Comparison of ENCODE assay signal across 1 cellular context in the genomic region with DNA sequence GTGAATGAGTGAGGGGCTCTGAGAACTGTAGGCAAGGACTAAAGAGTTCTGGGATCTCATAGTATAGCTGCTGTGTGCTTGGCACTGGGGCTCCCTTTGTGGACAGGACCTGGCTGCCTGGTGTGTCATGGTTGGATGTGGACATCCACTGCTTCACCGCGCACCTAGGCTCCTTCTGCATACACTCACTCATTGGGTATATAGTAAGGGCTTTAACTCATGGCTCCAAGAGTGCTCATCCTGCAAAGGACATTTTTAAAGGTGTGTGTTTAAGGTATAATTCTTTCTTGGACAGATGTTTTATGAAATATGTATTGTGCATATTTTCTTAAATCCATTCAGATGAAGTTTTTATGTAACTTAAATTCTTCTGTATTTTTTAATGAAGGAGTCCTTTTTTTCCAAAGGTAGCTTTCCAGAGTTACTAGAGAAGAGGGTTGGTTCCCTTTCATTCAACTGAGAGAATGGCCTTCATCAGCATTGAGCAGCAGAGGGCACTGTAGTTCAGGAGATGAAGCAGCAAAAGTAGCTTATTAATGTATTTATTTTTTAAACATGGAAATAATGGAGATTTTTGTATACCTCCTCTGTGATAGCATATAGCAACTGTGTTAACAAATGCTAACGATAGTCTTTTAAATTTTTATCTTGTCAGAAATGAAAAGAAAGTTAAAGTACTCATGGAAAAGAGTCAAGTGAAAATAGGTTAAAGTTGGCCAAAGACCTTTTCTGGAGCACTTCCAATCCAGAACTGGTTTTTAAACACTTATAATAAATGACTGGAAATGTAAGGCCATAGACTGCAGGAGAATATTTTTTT.
A peak's percentile ranks its signal among the peaks of the same experiment; 100 is the strongest.
TF ChIP-seq lines count a peak whose summit lies in the region.

No MANE protein-coding gene starts in this region.

TF ChIP-seq in K562, 482 proteins besides CTCF, POLR2A, EP300 and RAD21 (continued from another document):
- TF ChIP-seq, protein P1, sequence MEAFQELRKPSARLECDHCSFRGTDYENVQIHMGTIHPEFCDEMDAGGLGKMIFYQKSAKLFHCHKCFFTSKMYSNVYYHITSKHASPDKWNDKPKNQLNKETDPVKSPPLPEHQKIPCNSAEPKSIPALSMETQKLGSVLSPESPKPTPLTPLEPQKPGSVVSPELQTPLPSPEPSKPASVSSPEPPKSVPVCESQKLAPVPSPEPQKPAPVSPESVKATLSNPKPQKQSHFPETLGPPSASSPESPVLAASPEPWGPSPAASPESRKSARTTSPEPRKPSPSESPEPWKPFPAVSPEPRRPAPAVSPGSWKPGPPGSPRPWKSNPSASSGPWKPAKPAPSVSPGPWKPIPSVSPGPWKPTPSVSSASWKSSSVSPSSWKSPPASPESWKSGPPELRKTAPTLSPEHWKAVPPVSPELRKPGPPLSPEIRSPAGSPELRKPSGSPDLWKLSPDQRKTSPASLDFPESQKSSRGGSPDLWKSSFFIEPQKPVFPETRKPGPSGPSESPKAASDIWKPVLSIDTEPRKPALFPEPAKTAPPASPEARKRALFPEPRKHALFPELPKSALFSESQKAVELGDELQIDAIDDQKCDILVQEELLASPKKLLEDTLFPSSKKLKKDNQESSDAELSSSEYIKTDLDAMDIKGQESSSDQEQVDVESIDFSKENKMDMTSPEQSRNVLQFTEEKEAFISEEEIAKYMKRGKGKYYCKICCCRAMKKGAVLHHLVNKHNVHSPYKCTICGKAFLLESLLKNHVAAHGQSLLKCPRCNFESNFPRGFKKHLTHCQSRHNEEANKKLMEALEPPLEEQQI (IDR thresholded peaks at IDR 0.05): no peak
- TF ChIP-seq SMAD4 (CRISPR knock-in tag; conservative IDR thresholded peaks at IDR 0.05) (no peak), CC2D1A (IDR thresholded peaks at IDR 0.05) (peak; percentile 57), MAZ (CRISPR knock-in tag; conservative IDR thresholded peaks at IDR 0.05 in 1 of 2, IDR thresholded peaks at IDR 0.05 in 1 of 2) (0 out of 4 replicates have a peak, but pooled peaks of 1 of the 2 experiments have one; percentile 18), KDM4B (IDR thresholded peaks at IDR 0.05; ENCODE audit: borderline replicate concordance in 2 of 2, low read depth in 1 of 2) (no peak), ARID2 (IDR thresholded peaks at IDR 0.05) (peak; percentile 78; the same call in 1 of the 2 replicates), ZFP1 (CRISPR knock-in tag; IDR thresholded peaks at IDR 0.05) (no peak), SMC3 (conservative IDR thresholded peaks at IDR 0.05; ENCODE audit: insufficient read depth, low read depth, low read length) (peak; percentile 72), PHB2 (IDR thresholded peaks at IDR 0.05; ENCODE audit: low read depth) (no peak), HSF4 (CRISPR knock-in tag; IDR thresholded peaks at IDR 0.05; ENCODE audit: borderline replicate concordance) (no peak), RB1 (IDR thresholded peaks at IDR 0.05; ENCODE audit: low read depth) (no peak)
- TF ChIP-seq, protein P2, sequence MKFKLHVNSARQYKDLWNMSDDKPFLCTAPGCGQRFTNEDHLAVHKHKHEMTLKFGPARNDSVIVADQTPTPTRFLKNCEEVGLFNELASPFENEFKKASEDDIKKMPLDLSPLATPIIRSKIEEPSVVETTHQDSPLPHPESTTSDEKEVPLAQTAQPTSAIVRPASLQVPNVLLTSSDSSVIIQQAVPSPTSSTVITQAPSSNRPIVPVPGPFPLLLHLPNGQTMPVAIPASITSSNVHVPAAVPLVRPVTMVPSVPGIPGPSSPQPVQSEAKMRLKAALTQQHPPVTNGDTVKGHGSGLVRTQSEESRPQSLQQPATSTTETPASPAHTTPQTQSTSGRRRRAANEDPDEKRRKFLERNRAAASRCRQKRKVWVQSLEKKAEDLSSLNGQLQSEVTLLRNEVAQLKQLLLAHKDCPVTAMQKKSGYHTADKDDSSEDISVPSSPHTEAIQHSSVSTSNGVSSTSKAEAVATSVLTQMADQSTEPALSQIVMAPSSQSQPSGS (CRISPR knock-in tag; IDR thresholded peaks at IDR 0.05): no peak
- TF ChIP-seq, protein P3, sequence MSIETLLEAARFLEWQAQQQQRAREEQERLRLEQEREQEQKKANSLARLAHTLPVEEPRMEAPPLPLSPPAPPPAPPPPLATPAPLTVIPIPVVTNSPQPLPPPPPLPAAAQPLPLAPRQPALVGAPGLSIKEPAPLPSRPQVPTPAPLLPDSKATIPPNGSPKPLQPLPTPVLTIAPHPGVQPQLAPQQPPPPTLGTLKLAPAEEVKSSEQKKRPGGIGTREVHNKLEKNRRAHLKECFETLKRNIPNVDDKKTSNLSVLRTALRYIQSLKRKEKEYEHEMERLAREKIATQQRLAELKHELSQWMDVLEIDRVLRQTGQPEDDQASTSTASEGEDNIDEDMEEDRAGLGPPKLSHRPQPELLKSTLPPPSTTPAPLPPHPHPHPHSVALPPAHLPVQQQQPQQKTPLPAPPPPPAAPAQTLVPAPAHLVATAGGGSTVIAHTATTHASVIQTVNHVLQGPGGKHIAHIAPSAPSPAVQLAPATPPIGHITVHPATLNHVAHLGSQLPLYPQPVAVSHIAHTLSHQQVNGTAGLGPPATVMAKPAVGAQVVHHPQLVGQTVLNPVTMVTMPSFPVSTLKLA (conservative IDR thresholded peaks at IDR 0.05): 0 out of 4 replicates have a peak, but pooled peaks of 1 of the 2 experiments have one; percentile 29
